16 cellular contexts compared by ENCODE assay signal in genomic region chr2:26563686-26564085, GRCh38.
"Had no signal": no experiment of that assay in that cellular context is flagged by ENCODE, and none has a peak within 500 bp of the region (broad histone marks: within the 10 kb centered on the region; RNA-seq: fewer than 3 reads in every experiment).

No MANE protein-coding gene starts in this region.

- H3K27ac Mint-ChIP-seq: activated CD4-positive, alpha-beta memory T cell treated with anti-CD3 and anti-CD28 coated beads, Interleukin-2, amount 10 ng/mL, durations not matched to agents 7 days and 5 days; activated CD8-positive, alpha-beta memory T cell treated with anti-CD3 and anti-CD28 coated beads, Interleukin-2, amount 10 ng/mL, durations not matched to agents 7 days and 5 days; activated naive CD8-positive, alpha-beta T cell treated with anti-CD3 and anti-CD28 coated beads for 36 hours; activated T-helper 1 cell treated with anti-CD3 and anti-CD28 coated beads, Interleukin-12 subunit alpha, Interleukin-12 subunit beta, Interleukin-2, Interleukin-4 antibody, amounts not matched to agents 30 ng/mL and 10 ng/mL and 1 ng/mL, durations not matched to agents 14 hours and 24 hours and 36 hours; stimulated activated naive CD8-positive, alpha-beta T cell treated with anti-CD3 and anti-CD28 coated beads, Interleukin-15, Interleukin-2, amounts not matched to agents 100 ng/mL and 50 ng/mL, for 24 hours; T-helper 17 cell had no signal

- H3K36me3 Mint-ChIP-seq: activated CD8-positive, alpha-beta memory T cell treated with anti-CD3 and anti-CD28 coated beads, Interleukin-2, amount 10 ng/mL, durations not matched to agents 7 days and 5 days; activated naive CD8-positive, alpha-beta T cell treated with anti-CD3 and anti-CD28 coated beads for 36 hours had no signal

- DNase-seq: activated CD4-positive, alpha-beta memory T cell treated with anti-CD3 and anti-CD28 coated beads, Interleukin-2, amount 10 ng/mL, durations not matched to agents 7 days and 5 days; activated CD4-positive, alpha-beta T cell treated with anti-CD3 and anti-CD28 coated beads for 48 hours; activated CD4-positive, CD25-positive, alpha-beta regulatory T cell; activated CD8-positive, alpha-beta memory T cell treated with anti-CD3 and anti-CD28 coated beads, Interleukin-2, amount 10 ng/mL, durations not matched to agents 7 days and 5 days; activated naive CD8-positive, alpha-beta T cell treated with anti-CD3 and anti-CD28 coated beads for 36 hours; effector memory CD4-positive, alpha-beta T cell; left ventricle myocardium inferior; stimulated activated CD4-positive, alpha-beta T cell treated with anti-CD3 and anti-CD28 coated beads, Interleukin-4, amount 100 ng/mL, for 24 hours; SW 1271; T-helper 17 cell had no signal

- H3K4me1 Mint-ChIP-seq: central memory CD8-positive, alpha-beta T cell had no signal

- H3K9me3 ChIP-seq: breast epithelium, left ventricle myocardium inferior, tibial artery had no signal

- H3K9me3 Mint-ChIP-seq: activated CD4-positive, alpha-beta memory T cell treated with anti-CD3 and anti-CD28 coated beads, Interleukin-2, amount 10 ng/mL, durations not matched to agents 7 days and 5 days; activated naive CD8-positive, alpha-beta T cell treated with anti-CD3 and anti-CD28 coated beads for 36 hours; activated T-helper 1 cell treated with anti-CD3 and anti-CD28 coated beads, Interleukin-12 subunit alpha, Interleukin-12 subunit beta, Interleukin-2, Interleukin-4 antibody, amounts not matched to agents 30 ng/mL and 10 ng/mL and 1 ng/mL, durations not matched to agents 14 hours and 24 hours and 36 hours; central memory CD8-positive, alpha-beta T cell; stimulated activated naive CD8-positive, alpha-beta T cell treated with anti-CD3 and anti-CD28 coated beads, Interleukin-15, Interleukin-2, amounts not matched to agents 100 ng/mL and 50 ng/mL, for 24 hours had no signal

- H3K4me3 Mint-ChIP-seq: activated CD4-positive, alpha-beta memory T cell treated with anti-CD3 and anti-CD28 coated beads, Interleukin-2, amount 10 ng/mL, durations not matched to agents 7 days and 5 days; activated CD8-positive, alpha-beta memory T cell treated with anti-CD3 and anti-CD28 coated beads, Interleukin-2, amount 10 ng/mL, durations not matched to agents 7 days and 5 days; activated naive CD8-positive, alpha-beta T cell treated with anti-CD3 and anti-CD28 coated beads for 36 hours; activated T-helper 1 cell treated with anti-CD3 and anti-CD28 coated beads, Interleukin-12 subunit alpha, Interleukin-12 subunit beta, Interleukin-2, Interleukin-4 antibody, amounts not matched to agents 30 ng/mL and 10 ng/mL and 1 ng/mL, durations not matched to agents 14 hours and 24 hours and 36 hours; central memory CD8-positive, alpha-beta T cell; stimulated activated naive CD8-positive, alpha-beta T cell treated with anti-CD3 and anti-CD28 coated beads, Interleukin-15, Interleukin-2, amounts not matched to agents 100 ng/mL and 50 ng/mL, for 24 hours had no signal

- H3K36me3 ChIP-seq: breast epithelium, left ventricle myocardium inferior, tibial artery had no signal

- FAIRE-seq: colon had no signal

- H3K27ac ChIP-seq: left ventricle myocardium inferior, tibial artery had no signal

- ATAC-seq: activated CD8-positive, alpha-beta memory T cell treated with anti-CD3 and anti-CD28 coated beads, Interleukin-2, amount 10 ng/mL, durations not matched to agents 7 days and 5 days; T-helper 17 cell had no signal
